ENCODE assay signal across 13 cellular contexts in genomic region chr12:12432373-12432772, GRCh38.
DNase-seq lines count a peak whose midpoint lies in the region; ATAC-seq and TF ChIP-seq lines count a peak whose summit lies in the region.
"Had no signal": no experiment of that assay in that cellular context is flagged by ENCODE, and none has a peak within 500 bp of the region (broad histone marks: within the 10 kb centered on the region; RNA-seq: fewer than 3 reads in every experiment).

No MANE protein-coding gene starts in this region.

- TF ChIP-seq CTCF in epithelial cell of esophagus (IDR thresholded peaks at IDR 0.05; ENCODE audit: insufficient read depth, low read depth, low read length, missing control alignments), result no peak

- ATAC-seq in HG03460 (IDR thresholded peaks at IDR 0.05; ENCODE audit: unreplicated experiment), result no peak
- ATAC-seq: gastroesophageal sphincter, T-cell had no signal

- H3K4me3 ChIP-seq in epithelial cell of esophagus (ENCODE audit: low read length), result no peak overlapping the region
- H3K4me3 ChIP-seq: gastroesophageal sphincter had no signal

- DNase-seq in NCI-H345 (lab: John Stamatoyannopoulos, UW) (peak; percentile 5), NCI-H345 treated with DMSO at 0.1 percent for 48 hours (lab: John Stamatoyannopoulos, UW; ENCODE audit: unreplicated experiment) (no peak), NCI-H774 (lab: John Stamatoyannopoulos, UW) (peak; percentile 12), epithelial cell of esophagus (ENCODE audit: low read depth) (peak; percentile 89), renal cortical epithelial cell (ENCODE audit: low read depth) (peak; percentile 42), occipital lobe (lab: John Stamatoyannopoulos, UW) (no peak)
- no peak for DNase-seq in activated CD4-positive, alpha-beta T cell treated with anti-CD3 and anti-CD28 coated beads, Interleukin-2, amount 50 U/mL, for 1 hour
- DNase-seq: activated effector memory CD4-positive, alpha-beta T cell treated with anti-CD3 and anti-CD28 coated beads, Interleukin-2, amount 50 U/mL, for 16 hours; AML-193; NCI-H2107; T-cell had no signal

Comparison
In these comparisons a context has a peak if more than half of its experiments do, and no peak if none do; other contexts are left out.
1. DNase-seq: peak in NCI-H345 (single experiment), NCI-H774 (single experiment), epithelial cell of esophagus (single experiment) and renal cortical epithelial cell (single experiment); none in NCI-H345 treated with DMSO at 0.1 percent for 48 hours (single experiment), occipital lobe (single experiment) and activated CD4-positive, alpha-beta T cell treated with anti-CD3 and anti-CD28 coated beads, Interleukin-2, amount 50 U/mL, for 1 hour (single experiment).